In genomic region chr16:31877876-31878642, GRCh38 we compare ENCODE assay signal across 8 cellular contexts. TPM values are rescaled to one million over a fixed set of nuclear protein-coding genes. Genes with fewer than 3 reads are reported as not detected.
DNase-seq lines count a peak whose midpoint lies in the region; ATAC-seq and TF ChIP-seq lines count a peak whose summit lies in the region.

No MANE protein-coding gene starts in this region.

- H3K36me3 Mint-ChIP-seq in Calu3 (ENCODE audit: insufficient read depth, unreplicated experiment), result peaks cover 86% of the 10 kb centered on the region

- H3K27ac ChIP-seq in Peyer's patch (peak overlapping the region in 3 of 4 donors; percentile 14 to 62 (median 20)), duodenal mucosa (ENCODE audit: low read depth, low read length) (peak overlapping the region; percentile 15), sigmoid colon (peak overlapping the region; percentile 38 to 98 (median 58))

- H3K9me3 Mint-ChIP-seq in Calu3 (ENCODE audit: low read depth, unreplicated experiment), result peaks cover 7% of the 10 kb centered on the region

- CTCF ChIA-PET in Calu3 (lab: Charles Lee), result interaction anchor here (0.7 to 1.7 kb wide), 3 partner anchors 9 to 19 kb away, joined by 3 to 4 read pairs (median 3); no protein-coding TSS in a partner anchor

- H3K36me3 ChIP-seq in Peyer's patch (no peaks in the 10 kb centered on the region), duodenal mucosa (ENCODE audit: control insufficient read depth in 1 of 2, insufficient read depth in 2 of 2, low read length in 2 of 2) (peaks cover 16 to 25% of the 10 kb centered on the region in 2 donors), sigmoid colon (no peaks in the 10 kb centered on the region)

- peaks cover 14% of the 10 kb centered on the region for H3K4me1 Mint-ChIP-seq in Calu3 (ENCODE audit: low read depth, unreplicated experiment)

- H3K27ac Mint-ChIP-seq in Calu3 (ENCODE audit: unreplicated experiment), result peak overlapping the region; percentile 81

- no peak for ATAC-seq in GM19351 (IDR thresholded peaks at IDR 0.05; ENCODE audit: unreplicated experiment)

- TF ChIP-seq POLR2A in Peyer's patch (IDR thresholded peaks at IDR 0.05), result no peak
- no peak for TF ChIP-seq POLR2A in sigmoid colon (IDR thresholded peaks at IDR 0.05)

- DNase-seq in Calu3, result no peak
- no peak for DNase-seq in Peyer's patch
- DNase-seq in sigmoid colon, result no peak
- DNase-seq in activated gamma-delta T cell treated with Interleukin-2 at 50 U/mL for 16 hours, result no peak
- no peak for DNase-seq in NCI-H526 (lab: John Stamatoyannopoulos, UW)
- DNase-seq in NCI-H774 (lab: John Stamatoyannopoulos, UW), result no peak

- no peak for TF ChIP-seq EP300 in sigmoid colon (IDR thresholded peaks at IDR 0.05)

- H3K4me3 ChIP-seq in Peyer's patch (no peak overlapping the region), duodenal mucosa (ENCODE audit: low read depth in 1 of 2, low read length in 2 of 2) (peak overlapping the region; percentile 8 to 20), sigmoid colon (no peak overlapping the region)

- no TSS peak for BruUV-seq in Calu3 (replicated peaks; lab: Mats Ljungman, UMichigan)

- 80 to 84% methylated on average over 9 of the region's 9 CpGs for WGBS in sigmoid colon, 2 donors

- intact Hi-C loops in Calu3 (cut with micrococcal nuclease; ENCODE audit: unreplicated experiment) (loop anchor here (5.0 kb wide), 1 partner anchor 371 kb away; the partner anchor contains the start of gene RUSF1), sigmoid colon (cut with DNase I) (loop anchor here (10.0 kb wide), 2 partner anchors 373 to 693 kb away; partner anchors contain the start of genes FUS and RUSF1)

- TF ChIP-seq CTCF in Calu3 (IDR thresholded peaks at IDR 0.05; ENCODE audit: unreplicated experiment) (no peak), Peyer's patch (IDR thresholded peaks at IDR 0.05) (no peak), sigmoid colon (IDR thresholded peaks at IDR 0.05) (no peak)

- H3K27me3 ChIP-seq in Peyer's patch, result no peaks in the 10 kb centered on the region
- H3K27me3 ChIP-seq in duodenal mucosa (ENCODE audit: control insufficient read depth in 1 of 2, insufficient read depth in 2 of 2, low read length in 2 of 2), result no peaks in the 10 kb centered on the region
- no peaks in the 10 kb centered on the region for H3K27me3 ChIP-seq in sigmoid colon

- H3K27me3 Mint-ChIP-seq in Calu3 (ENCODE audit: unreplicated experiment), result no peaks in the 10 kb centered on the region

- H3K9me3 ChIP-seq in Peyer's patch (no peaks in the 10 kb centered on the region), duodenal mucosa (ENCODE audit: control insufficient read depth in 1 of 2, low read length in 2 of 2) (peaks cover 0 to 2% of the 10 kb centered on the region in 2 donors), sigmoid colon (no peaks in the 10 kb centered on the region)

- H3K4me1 ChIP-seq in Peyer's patch (peaks cover 0 to 50% (median 23%) of the 10 kb centered on the region in 4 donors), duodenal mucosa (ENCODE audit: control insufficient read depth in 1 of 2, insufficient read depth in 2 of 2, low read length in 2 of 2) (peaks cover 44 to 58% of the 10 kb centered on the region in 2 donors), sigmoid colon (peaks cover 4 to 80% (median 67%) of the 10 kb centered on the region in 4 donors)

- peak overlapping the region; percentile 65 for H3K4me3 Mint-ChIP-seq in Calu3 (ENCODE audit: low read depth, unreplicated experiment)

- peak overlapping the region in 1 of 2 donors; percentile 35 for H3K9ac ChIP-seq in duodenal mucosa (ENCODE audit: low read depth in 1 of 2, low read length in 2 of 2)

RNA-seq across cellular contexts. Expression of gene ZNF267, which starts 4.5 kb away (rescaled TPM):
- total RNA-seq in Calu3 (2022), result 31.3 and 34.6 TPM in 2 replicates
- total RNA-seq in Peyer's patch, result 10 to 100 TPM; 10.6 to 51.2 (median 12.0) TPM
- total RNA-seq in sigmoid colon, result 10 to 100 TPM in 2 of 4 donors, 1 to 10 TPM in 2; 6.5 to 11.6 (median 10.0) TPM
- polyA plus RNA-seq in sigmoid colon, result 1 to 10 TPM; 4.2 to 8.5 (median 5.8) TPM

Comparison
In these comparisons a context has a peak if more than half of its experiments do, and no peak if none do; other contexts are left out.
1. H3K4me3 ChIP-seq: peak in duodenal mucosa (2 of 2); none in Peyer's patch (0 of 4) and sigmoid colon (0 of 4).
2. Peak in every context shown above with its lines, with median percentiles within 50 percentile points of each other: H3K27ac ChIP-seq.